Comparison of ENCODE assay signal across 8 cellular contexts in the genomic region with DNA sequence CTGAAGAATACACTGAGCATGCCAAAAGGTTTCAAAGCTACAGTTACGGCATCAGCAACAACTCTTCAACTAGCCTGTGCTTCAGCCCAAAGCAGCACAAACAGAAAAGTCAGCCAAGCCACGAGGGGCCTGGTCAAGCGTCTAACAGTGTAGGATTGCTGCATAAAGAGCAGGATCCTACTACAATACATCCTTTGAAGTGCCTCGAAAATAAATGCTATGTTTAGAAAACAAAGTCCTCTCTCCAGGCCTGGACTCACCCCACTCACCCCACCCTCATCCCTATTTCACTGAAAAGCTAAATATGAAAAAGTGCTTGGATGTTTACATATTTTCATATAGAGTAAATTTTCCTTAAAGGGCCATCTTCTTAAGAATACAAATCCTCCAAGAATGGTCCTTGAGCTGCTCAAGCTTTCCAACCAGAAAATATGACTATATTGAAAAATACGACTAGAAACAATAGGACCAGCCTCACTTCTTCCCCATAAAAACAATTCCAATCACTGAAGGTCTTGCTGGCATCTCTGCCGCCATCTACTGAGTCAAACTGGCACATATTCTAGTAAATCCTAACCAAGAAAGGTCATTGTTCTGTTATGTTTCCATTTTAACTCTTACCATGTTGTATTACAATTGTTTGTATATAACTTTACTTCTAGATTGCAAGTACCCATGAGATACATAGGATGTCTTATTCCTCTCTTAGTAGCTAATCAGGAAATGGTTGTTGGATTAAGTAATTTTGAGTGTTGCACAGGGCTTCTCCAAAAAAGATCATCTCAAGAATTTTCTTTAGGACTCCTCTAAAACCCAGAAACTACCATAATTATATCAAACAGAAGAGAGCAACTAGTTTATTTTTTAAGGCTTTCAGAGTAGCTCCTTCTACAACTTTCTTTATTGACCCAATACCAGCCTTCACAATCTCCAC.
DNase-seq lines count a peak whose midpoint lies in the region; ATAC-seq and TF ChIP-seq lines count a peak whose summit lies in the region.
"Had no signal": no experiment of that assay in that cellular context is flagged by ENCODE, and none has a peak within 500 bp of the region (broad histone marks: within the 10 kb centered on the region; RNA-seq: fewer than 3 reads in every experiment).

No MANE protein-coding gene starts in this region.

- no peaks in the 10 kb centered on the region for H3K9me3 Mint-ChIP-seq in activated T-helper 1 cell treated with anti-CD3 and anti-CD28 coated beads, Interleukin-12 subunit alpha, Interleukin-12 subunit beta, Interleukin-2, Interleukin-4 antibody, amounts not matched to agents 30 ng/mL and 10 ng/mL and 1 ng/mL, durations not matched to agents 14 hours and 24 hours and 36 hours
- H3K9me3 Mint-ChIP-seq: dendritic cell treated with granulocyte-macrophage colony-stimulating factor and Interleukin-4, amounts not matched to agents 40 ng/mL and 50 ng/mL, for 4 days had no signal

- no peak overlapping the region for H3K27ac Mint-ChIP-seq in activated T-helper 1 cell treated with anti-CD3 and anti-CD28 coated beads, Interleukin-12 subunit alpha, Interleukin-12 subunit beta, Interleukin-2, Interleukin-4 antibody, amounts not matched to agents 30 ng/mL and 10 ng/mL and 1 ng/mL, durations not matched to agents 14 hours and 24 hours and 36 hours
- H3K27ac Mint-ChIP-seq: dendritic cell treated with granulocyte-macrophage colony-stimulating factor and Interleukin-4, amounts not matched to agents 40 ng/mL and 50 ng/mL, for 4 days had no signal

- DNase-seq in G401 (ENCODE audit: low spot score) (peak; percentile 85), NCI-H524 (lab: John Stamatoyannopoulos, UW) (peak; percentile 26 to 72), germinal center (ENCODE audit: low spot score) (peak; percentile 38), ovary (peak; percentile 56 to 68 (median 63))
- peak; percentile 10 for DNase-seq in activated T-helper 1 cell treated with anti-CD3 and anti-CD28 coated beads, Interleukin-12 subunit alpha, Interleukin-12 subunit beta, Interleukin-2, Interleukin-4 antibody, amounts not matched to agents 30 ng/mL and 10 ng/mL and 1 ng/mL, durations not matched to agents 14 hours and 24 hours and 36 hours (ENCODE audit: low spot score)

- H3K4me3 ChIP-seq in ovary: no peak overlapping the region

- intact Hi-C loops in activated T-helper 1 cell treated with anti-CD3 and anti-CD28 coated beads, Interleukin-12 subunit alpha, Interleukin-12 subunit beta, Interleukin-2, Interleukin-4 antibody, amounts not matched to agents 30 ng/mL and 10 ng/mL and 1 ng/mL, durations not matched to agents 14 hours and 24 hours and 36 hours (cut with micrococcal nuclease): loop anchor here (1.0 to 5.0 kb wide), 3 partner anchors 118 to 271 kb away; partner anchors contain the start of gene RTN4
- intact Hi-C loops in ovary (cut with DNase I): loop anchor here (5.0 to 10.0 kb wide), 4 partner anchors 54 to 264 kb away; no protein-coding TSS in a partner anchor

- no peaks in the 10 kb centered on the region for H3K27me3 ChIP-seq in ovary

- peaks cover 21% of the 10 kb centered on the region for H3K4me1 ChIP-seq in ovary (ENCODE audit: insufficient read depth)

- TF ChIP-seq CTCF in ovary (IDR thresholded peaks at IDR 0.05): peak; percentile 57 to 72 (median 63)

- in situ Hi-C loops in G401 (cut with HindIII; ENCODE audit: low sequenced_read_pairs): loop anchor here (25.0 kb wide), 1 partner anchor 281 kb away; no protein-coding TSS in a partner anchor

- no peaks in the 10 kb centered on the region for H3K36me3 ChIP-seq in ovary

- peak overlapping the region in 1 of 2 donors; percentile 75 for H3K27ac ChIP-seq in ovary

- no peaks in the 10 kb centered on the region for H3K36me3 Mint-ChIP-seq in activated T-helper 1 cell treated with anti-CD3 and anti-CD28 coated beads, Interleukin-12 subunit alpha, Interleukin-12 subunit beta, Interleukin-2, Interleukin-4 antibody, amounts not matched to agents 30 ng/mL and 10 ng/mL and 1 ng/mL, durations not matched to agents 14 hours and 24 hours and 36 hours (ENCODE audit: low read depth)

- TF ChIP-seq POLR2A in ovary (IDR thresholded peaks at IDR 0.05): no peak

- no peaks in the 10 kb centered on the region for H3K9me3 ChIP-seq in ovary

- WGBS in ovary, 3 donors: 5 to 11% (median 9%) methylated on average over 6 of the region's 6 CpGs

- H3K27me3 Mint-ChIP-seq in activated T-helper 1 cell treated with anti-CD3 and anti-CD28 coated beads, Interleukin-12 subunit alpha, Interleukin-12 subunit beta, Interleukin-2, Interleukin-4 antibody, amounts not matched to agents 30 ng/mL and 10 ng/mL and 1 ng/mL, durations not matched to agents 14 hours and 24 hours and 36 hours (ENCODE audit: insufficient read depth): no peaks in the 10 kb centered on the region
- H3K27me3 Mint-ChIP-seq: dendritic cell treated with granulocyte-macrophage colony-stimulating factor and Interleukin-4, amounts not matched to agents 40 ng/mL and 50 ng/mL, for 4 days had no signal

- ATAC-seq in HG02798 (IDR thresholded peaks at IDR 0.05; ENCODE audit: poor library complexity, unreplicated experiment) (peak; percentile 62), HG02571 (IDR thresholded peaks at IDR 0.05; ENCODE audit: unreplicated experiment) (no peak)

- peaks cover 6% of the 10 kb centered on the region for H3K4me1 Mint-ChIP-seq in activated T-helper 1 cell treated with anti-CD3 and anti-CD28 coated beads, Interleukin-12 subunit alpha, Interleukin-12 subunit beta, Interleukin-2, Interleukin-4 antibody, amounts not matched to agents 30 ng/mL and 10 ng/mL and 1 ng/mL, durations not matched to agents 14 hours and 24 hours and 36 hours (ENCODE audit: low read depth)

- H3K4me3 Mint-ChIP-seq in activated T-helper 1 cell treated with anti-CD3 and anti-CD28 coated beads, Interleukin-12 subunit alpha, Interleukin-12 subunit beta, Interleukin-2, Interleukin-4 antibody, amounts not matched to agents 30 ng/mL and 10 ng/mL and 1 ng/mL, durations not matched to agents 14 hours and 24 hours and 36 hours: no peak overlapping the region
- H3K4me3 Mint-ChIP-seq: dendritic cell treated with granulocyte-macrophage colony-stimulating factor and Interleukin-4, amounts not matched to agents 40 ng/mL and 50 ng/mL, for 4 days had no signal

- TF ChIP-seq EP300 in ovary (IDR thresholded peaks at IDR 0.05): no peak

Comparison
In these comparisons a context has a peak if more than half of its experiments do, and no peak if none do; other contexts are left out.
1. DNase-seq: peak in every context shown above with its lines; median percentile 85 in G401; 63 in ovary; 49 in NCI-H524; 38 in germinal center; 10 in activated T-helper 1 cell treated with anti-CD3 and anti-CD28 coated beads, Interleukin-12 subunit alpha, Interleukin-12 subunit beta, Interleukin-2, Interleukin-4 antibody, amounts not matched to agents 30 ng/mL and 10 ng/mL and 1 ng/mL, durations not matched to agents 14 hours and 24 hours and 36 hours.